2 cellular contexts compared by ENCODE assay signal in genomic region chr17:17667231-17667630, GRCh38.
TF ChIP-seq lines count a peak whose summit lies in the region.

No MANE protein-coding gene starts in this region.

TF ChIP-seq in HepG2, 621 proteins besides CTCF, POLR2A, EP300 and RAD21:
- TF ChIP-seq ZNF770 (CRISPR knock-in tag; IDR thresholded peaks at IDR 0.05) (peak; percentile 89; the same call in 1 of the 2 replicates), HDAC1 (CRISPR knock-in tag; IDR thresholded peaks at IDR 0.05) (peak; percentile 35; the same call in 1 of the 2 replicates), ZNF768 (CRISPR knock-in tag; IDR thresholded peaks at IDR 0.05) (peak; percentile 92), ZMYM3 (CRISPR knock-in tag; IDR thresholded peaks at IDR 0.05) (peak; percentile 85)
- TF ChIP-seq, protein P1, sequence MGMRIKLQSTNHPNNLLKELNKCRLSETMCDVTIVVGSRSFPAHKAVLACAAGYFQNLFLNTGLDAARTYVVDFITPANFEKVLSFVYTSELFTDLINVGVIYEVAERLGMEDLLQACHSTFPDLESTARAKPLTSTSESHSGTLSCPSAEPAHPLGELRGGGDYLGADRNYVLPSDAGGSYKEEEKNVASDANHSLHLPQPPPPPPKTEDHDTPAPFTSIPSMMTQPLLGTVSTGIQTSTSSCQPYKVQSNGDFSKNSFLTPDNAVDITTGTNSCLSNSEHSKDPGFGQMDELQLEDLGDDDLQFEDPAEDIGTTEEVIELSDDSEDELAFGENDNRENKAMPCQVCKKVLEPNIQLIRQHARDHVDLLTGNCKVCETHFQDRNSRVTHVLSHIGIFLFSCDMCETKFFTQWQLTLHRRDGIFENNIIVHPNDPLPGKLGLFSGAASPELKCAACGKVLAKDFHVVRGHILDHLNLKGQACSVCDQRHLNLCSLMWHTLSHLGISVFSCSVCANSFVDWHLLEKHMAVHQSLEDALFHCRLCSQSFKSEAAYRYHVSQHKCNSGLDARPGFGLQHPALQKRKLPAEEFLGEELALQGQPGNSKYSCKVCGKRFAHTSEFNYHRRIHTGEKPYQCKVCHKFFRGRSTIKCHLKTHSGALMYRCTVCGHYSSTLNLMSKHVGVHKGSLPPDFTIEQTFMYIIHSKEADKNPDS (CRISPR knock-in tag; IDR thresholded peaks at IDR 0.05), result no peak

TF ChIP-seq in H1, 55 proteins besides CTCF, POLR2A, EP300 and RAD21:
- no peak for TF ChIP-seq SP4 (IDR thresholded peaks at IDR 0.05; ENCODE audit: low read length)
- no peak for TF ChIP-seq NRF1 (IDR thresholded peaks at IDR 0.05; ENCODE audit: low read depth, low read length)
- no peak for TF ChIP-seq SP2 (IDR thresholded peaks at IDR 0.05; ENCODE audit: low read length)
- TF ChIP-seq YY1 (IDR thresholded peaks at IDR 0.05; ENCODE audit: low read depth, low read length), result no peak
- no peak for TF ChIP-seq TAF1 (IDR thresholded peaks at IDR 0.05; ENCODE audit: low read depth, low read length)
- TF ChIP-seq SP1 (IDR thresholded peaks at IDR 0.05; ENCODE audit: low read depth, low read length), result no peak
- TF ChIP-seq SIX5 (IDR thresholded peaks at IDR 0.05; ENCODE audit: low read depth, low read length), result no peak
- no peak for TF ChIP-seq GABPA (IDR thresholded peaks at IDR 0.05; ENCODE audit: borderline replicate concordance, insufficient read depth, low read length)
